Comparison of ENCODE assay signal across 1 cellular context in the genomic region with DNA sequence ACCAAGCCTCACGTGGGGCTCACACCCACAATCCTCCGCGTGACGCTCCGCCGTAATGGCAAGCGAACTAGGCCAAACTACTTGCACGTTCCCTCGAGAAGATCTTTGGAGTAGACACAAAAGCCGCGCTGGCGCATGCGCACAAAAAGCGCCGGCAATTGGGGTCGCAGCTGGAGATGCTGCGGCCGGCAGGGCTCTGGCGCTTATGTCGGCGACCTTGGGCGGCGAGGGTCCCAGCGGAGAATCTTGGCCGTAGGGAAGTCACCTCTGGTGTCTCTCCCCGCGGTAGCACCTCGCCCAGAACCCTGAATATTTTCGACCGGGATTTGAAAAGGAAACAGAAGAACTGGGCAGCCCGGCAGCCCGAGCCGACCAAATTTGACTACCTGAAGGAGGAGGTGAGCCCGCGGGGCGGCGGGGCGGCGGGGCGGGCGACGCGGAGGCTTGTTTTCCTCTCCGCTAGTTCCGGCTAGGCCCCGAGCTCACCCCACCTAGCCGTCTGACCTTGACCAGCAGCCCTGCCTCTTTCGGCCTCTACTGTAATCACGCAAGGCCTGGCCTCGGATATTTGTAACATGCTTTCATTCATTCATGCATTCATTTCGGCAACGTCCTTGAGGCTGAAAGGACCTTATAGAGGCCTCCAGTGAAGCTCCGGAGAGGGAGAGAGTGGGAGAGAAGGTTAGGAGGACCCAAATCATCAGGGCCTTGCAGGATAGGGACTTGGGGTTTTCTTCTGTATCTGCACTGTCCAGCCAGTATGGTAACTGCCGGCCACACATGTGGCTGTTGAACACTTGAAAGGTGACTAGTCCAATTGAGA.
TF ChIP-seq lines count a peak whose summit lies in the region.

A gene with protein sequence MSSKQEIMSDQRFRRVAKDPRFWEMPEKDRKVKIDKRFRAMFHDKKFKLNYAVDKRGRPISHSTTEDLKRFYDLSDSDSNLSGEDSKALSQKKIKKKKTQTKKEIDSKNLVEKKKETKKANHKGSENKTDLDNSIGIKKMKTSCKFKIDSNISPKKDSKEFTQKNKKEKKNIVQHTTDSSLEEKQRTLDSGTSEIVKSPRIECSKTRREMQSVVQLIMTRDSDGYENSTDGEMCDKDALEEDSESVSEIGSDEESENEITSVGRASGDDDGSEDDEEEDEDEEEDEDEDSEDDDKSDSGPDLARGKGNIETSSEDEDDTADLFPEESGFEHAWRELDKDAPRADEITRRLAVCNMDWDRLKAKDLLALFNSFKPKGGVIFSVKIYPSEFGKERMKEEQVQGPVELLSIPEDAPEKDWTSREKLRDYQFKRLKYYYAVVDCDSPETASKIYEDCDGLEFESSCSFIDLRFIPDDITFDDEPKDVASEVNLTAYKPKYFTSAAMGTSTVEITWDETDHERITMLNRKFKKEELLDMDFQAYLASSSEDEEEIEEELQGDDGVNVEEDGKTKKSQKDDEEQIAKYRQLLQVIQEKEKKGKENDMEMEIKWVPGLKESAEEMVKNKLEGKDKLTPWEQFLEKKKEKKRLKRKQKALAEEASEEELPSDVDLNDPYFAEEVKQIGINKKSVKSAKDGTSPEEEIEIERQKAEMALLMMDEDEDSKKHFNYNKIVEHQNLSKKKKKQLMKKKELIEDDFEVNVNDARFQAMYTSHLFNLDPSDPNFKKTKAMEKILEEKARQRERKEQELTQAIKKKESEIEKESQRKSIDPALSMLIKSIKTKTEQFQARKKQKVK (minus strand): TSS at position 27 of the 823 bp plus-strand sequence. CDS start 1,779 bp downstream, outside the sequence.
A gene with protein sequence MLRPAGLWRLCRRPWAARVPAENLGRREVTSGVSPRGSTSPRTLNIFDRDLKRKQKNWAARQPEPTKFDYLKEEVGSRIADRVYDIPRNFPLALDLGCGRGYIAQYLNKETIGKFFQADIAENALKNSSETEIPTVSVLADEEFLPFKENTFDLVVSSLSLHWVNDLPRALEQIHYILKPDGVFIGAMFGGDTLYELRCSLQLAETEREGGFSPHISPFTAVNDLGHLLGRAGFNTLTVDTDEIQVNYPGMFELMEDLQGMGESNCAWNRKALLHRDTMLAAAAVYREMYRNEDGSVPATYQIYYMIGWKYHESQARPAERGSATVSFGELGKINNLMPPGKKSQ (plus strand): TSS at position 136 of the 823 bp plus-strand sequence. CDS start 41 bp downstream, at position 177.

TF ChIP-seq in H1, 55 proteins besides CTCF, POLR2A, EP300 and RAD21:
- peak; percentile 53; the same call in 1 of the 2 replicates for TF ChIP-seq SP1 (IDR thresholded peaks at IDR 0.05; ENCODE audit: low read depth, low read length)
- no peak for TF ChIP-seq GTF2F1 (IDR thresholded peaks at IDR 0.05; ENCODE audit: borderline replicate concordance, low read depth, low read length)
- TF ChIP-seq SIX5 (IDR thresholded peaks at IDR 0.05; ENCODE audit: low read depth, low read length) = no peak
- TF ChIP-seq, protein P1, sequence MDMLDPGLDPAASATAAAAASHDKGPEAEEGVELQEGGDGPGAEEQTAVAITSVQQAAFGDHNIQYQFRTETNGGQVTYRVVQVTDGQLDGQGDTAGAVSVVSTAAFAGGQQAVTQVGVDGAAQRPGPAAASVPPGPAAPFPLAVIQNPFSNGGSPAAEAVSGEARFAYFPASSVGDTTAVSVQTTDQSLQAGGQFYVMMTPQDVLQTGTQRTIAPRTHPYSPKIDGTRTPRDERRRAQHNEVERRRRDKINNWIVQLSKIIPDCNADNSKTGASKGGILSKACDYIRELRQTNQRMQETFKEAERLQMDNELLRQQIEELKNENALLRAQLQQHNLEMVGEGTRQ (IDR thresholded peaks at IDR 0.05; ENCODE audit: low read length) = peak; percentile 91
- TF ChIP-seq CEBPB (IDR thresholded peaks at IDR 0.05; ENCODE audit: low read depth, low read length) = no peak
- TF ChIP-seq TEAD4 (IDR thresholded peaks at IDR 0.05; ENCODE audit: low read depth, low read length) = no peak
- peak; percentile 69 for TF ChIP-seq KDM4A (IDR thresholded peaks at IDR 0.05; ENCODE audit: low read depth, low read length, severe bottlenecking)
- no peak for TF ChIP-seq HDAC6 (IDR thresholded peaks at IDR 0.05; ENCODE audit: low read depth, low read length)
- TF ChIP-seq CREB1 (IDR thresholded peaks at IDR 0.05) = peak; percentile 90
- no peak for TF ChIP-seq JUND (IDR thresholded peaks at IDR 0.05; ENCODE audit: low read length)
- peak; percentile 91 for TF ChIP-seq ASH2L (IDR thresholded peaks at IDR 0.05; ENCODE audit: low read length)
- TF ChIP-seq TBP (IDR thresholded peaks at IDR 0.05; ENCODE audit: low read depth, low read length) = peak; percentile 86
- peak; percentile 92 for TF ChIP-seq RBBP5 (IDR thresholded peaks at IDR 0.05; ENCODE audit: borderline replicate concordance, low read depth, low read length)
- TF ChIP-seq HDAC2 (IDR thresholded peaks at IDR 0.05; ENCODE audit: borderline replicate concordance in 1 of 2, low read depth in 2 of 2, low read length in 2 of 2) = peak in 1 of 2 experiments; percentile 77; a peak in 1 of 4 replicates
- peak; percentile 67 for TF ChIP-seq CHD2 (IDR thresholded peaks at IDR 0.05; ENCODE audit: low read length)
- 0 out of 2 replicates have a peak, but pooled peaks have one; percentile 64 for TF ChIP-seq SP4 (IDR thresholded peaks at IDR 0.05; ENCODE audit: low read length)
- peak; percentile 54 for TF ChIP-seq TAF7 (optimal IDR thresholded peaks at IDR 0.05; ENCODE audit: borderline replicate concordance, low read depth, low read length)
- peak; percentile 23; the same call in 1 of the 2 replicates for TF ChIP-seq POU5F1 (IDR thresholded peaks at IDR 0.05; ENCODE audit: low read depth, low read length)
- no peak for TF ChIP-seq SRF (IDR thresholded peaks at IDR 0.05; ENCODE audit: low read depth, low read length)
- TF ChIP-seq SIN3A (conservative IDR thresholded peaks at IDR 0.05 in 1 of 2, IDR thresholded peaks at IDR 0.05 in 1 of 2; ENCODE audit: low read depth in 1 of 2, low read length in 2 of 2) = peak; percentile 49 to 88; a peak in 2 of 4 replicates
- peak; percentile 14 for TF ChIP-seq SAP30 (IDR thresholded peaks at IDR 0.05; ENCODE audit: insufficient read depth, insufficient replicate concordance, low read length)
- peak; percentile 96; the same call in 1 of the 2 replicates for TF ChIP-seq POLR2AphosphoS5 (IDR thresholded peaks at IDR 0.05; ENCODE audit: low read depth, low read length)
- TF ChIP-seq TAF1 (IDR thresholded peaks at IDR 0.05; ENCODE audit: low read depth, low read length) = peak; percentile 92
- TF ChIP-seq NANOG (IDR thresholded peaks at IDR 0.05; ENCODE audit: insufficient read depth, low read depth, low read length, poor library complexity, severe bottlenecking) = no peak
- no peak for TF ChIP-seq CHD1 (IDR thresholded peaks at IDR 0.05; ENCODE audit: low read depth, low read length)
- TF ChIP-seq GABPA (IDR thresholded peaks at IDR 0.05; ENCODE audit: borderline replicate concordance, insufficient read depth, low read length) = no peak
- TF ChIP-seq PHF8 (conservative IDR thresholded peaks at IDR 0.05; ENCODE audit: low read depth, low read length) = peak; percentile 92
- 0 out of 2 replicates have a peak, but pooled peaks have one; percentile 49 for TF ChIP-seq BACH1 (IDR thresholded peaks at IDR 0.05; ENCODE audit: low read length)
- peak; percentile 76 for TF ChIP-seq NRF1 (IDR thresholded peaks at IDR 0.05; ENCODE audit: low read depth, low read length)
- TF ChIP-seq SUZ12 (IDR thresholded peaks at IDR 0.05; ENCODE audit: low read length) = no peak
- TF ChIP-seq, protein P2, sequence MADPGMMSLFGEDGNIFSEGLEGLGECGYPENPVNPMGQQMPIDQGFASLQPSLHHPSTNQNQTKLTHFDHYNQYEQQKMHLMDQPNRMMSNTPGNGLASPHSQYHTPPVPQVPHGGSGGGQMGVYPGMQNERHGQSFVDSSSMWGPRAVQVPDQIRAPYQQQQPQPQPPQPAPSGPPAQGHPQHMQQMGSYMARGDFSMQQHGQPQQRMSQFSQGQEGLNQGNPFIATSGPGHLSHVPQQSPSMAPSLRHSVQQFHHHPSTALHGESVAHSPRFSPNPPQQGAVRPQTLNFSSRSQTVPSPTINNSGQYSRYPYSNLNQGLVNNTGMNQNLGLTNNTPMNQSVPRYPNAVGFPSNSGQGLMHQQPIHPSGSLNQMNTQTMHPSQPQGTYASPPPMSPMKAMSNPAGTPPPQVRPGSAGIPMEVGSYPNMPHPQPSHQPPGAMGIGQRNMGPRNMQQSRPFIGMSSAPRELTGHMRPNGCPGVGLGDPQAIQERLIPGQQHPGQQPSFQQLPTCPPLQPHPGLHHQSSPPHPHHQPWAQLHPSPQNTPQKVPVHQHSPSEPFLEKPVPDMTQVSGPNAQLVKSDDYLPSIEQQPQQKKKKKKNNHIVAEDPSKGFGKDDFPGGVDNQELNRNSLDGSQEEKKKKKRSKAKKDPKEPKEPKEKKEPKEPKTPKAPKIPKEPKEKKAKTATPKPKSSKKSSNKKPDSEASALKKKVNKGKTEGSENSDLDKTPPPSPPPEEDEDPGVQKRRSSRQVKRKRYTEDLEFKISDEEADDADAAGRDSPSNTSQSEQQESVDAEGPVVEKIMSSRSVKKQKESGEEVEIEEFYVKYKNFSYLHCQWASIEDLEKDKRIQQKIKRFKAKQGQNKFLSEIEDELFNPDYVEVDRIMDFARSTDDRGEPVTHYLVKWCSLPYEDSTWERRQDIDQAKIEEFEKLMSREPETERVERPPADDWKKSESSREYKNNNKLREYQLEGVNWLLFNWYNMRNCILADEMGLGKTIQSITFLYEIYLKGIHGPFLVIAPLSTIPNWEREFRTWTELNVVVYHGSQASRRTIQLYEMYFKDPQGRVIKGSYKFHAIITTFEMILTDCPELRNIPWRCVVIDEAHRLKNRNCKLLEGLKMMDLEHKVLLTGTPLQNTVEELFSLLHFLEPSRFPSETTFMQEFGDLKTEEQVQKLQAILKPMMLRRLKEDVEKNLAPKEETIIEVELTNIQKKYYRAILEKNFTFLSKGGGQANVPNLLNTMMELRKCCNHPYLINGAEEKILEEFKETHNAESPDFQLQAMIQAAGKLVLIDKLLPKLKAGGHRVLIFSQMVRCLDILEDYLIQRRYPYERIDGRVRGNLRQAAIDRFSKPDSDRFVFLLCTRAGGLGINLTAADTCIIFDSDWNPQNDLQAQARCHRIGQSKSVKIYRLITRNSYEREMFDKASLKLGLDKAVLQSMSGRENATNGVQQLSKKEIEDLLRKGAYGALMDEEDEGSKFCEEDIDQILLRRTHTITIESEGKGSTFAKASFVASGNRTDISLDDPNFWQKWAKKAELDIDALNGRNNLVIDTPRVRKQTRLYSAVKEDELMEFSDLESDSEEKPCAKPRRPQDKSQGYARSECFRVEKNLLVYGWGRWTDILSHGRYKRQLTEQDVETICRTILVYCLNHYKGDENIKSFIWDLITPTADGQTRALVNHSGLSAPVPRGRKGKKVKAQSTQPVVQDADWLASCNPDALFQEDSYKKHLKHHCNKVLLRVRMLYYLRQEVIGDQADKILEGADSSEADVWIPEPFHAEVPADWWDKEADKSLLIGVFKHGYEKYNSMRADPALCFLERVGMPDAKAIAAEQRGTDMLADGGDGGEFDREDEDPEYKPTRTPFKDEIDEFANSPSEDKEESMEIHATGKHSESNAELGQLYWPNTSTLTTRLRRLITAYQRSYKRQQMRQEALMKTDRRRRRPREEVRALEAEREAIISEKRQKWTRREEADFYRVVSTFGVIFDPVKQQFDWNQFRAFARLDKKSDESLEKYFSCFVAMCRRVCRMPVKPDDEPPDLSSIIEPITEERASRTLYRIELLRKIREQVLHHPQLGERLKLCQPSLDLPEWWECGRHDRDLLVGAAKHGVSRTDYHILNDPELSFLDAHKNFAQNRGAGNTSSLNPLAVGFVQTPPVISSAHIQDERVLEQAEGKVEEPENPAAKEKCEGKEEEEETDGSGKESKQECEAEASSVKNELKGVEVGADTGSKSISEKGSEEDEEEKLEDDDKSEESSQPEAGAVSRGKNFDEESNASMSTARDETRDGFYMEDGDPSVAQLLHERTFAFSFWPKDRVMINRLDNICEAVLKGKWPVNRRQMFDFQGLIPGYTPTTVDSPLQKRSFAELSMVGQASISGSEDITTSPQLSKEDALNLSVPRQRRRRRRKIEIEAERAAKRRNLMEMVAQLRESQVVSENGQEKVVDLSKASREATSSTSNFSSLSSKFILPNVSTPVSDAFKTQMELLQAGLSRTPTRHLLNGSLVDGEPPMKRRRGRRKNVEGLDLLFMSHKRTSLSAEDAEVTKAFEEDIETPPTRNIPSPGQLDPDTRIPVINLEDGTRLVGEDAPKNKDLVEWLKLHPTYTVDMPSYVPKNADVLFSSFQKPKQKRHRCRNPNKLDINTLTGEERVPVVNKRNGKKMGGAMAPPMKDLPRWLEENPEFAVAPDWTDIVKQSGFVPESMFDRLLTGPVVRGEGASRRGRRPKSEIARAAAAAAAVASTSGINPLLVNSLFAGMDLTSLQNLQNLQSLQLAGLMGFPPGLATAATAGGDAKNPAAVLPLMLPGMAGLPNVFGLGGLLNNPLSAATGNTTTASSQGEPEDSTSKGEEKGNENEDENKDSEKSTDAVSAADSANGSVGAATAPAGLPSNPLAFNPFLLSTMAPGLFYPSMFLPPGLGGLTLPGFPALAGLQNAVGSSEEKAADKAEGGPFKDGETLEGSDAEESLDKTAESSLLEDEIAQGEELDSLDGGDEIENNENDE (IDR thresholded peaks at IDR 0.05; ENCODE audit: insufficient replicate concordance, low read length) = no peak
- TF ChIP-seq, protein P3, sequence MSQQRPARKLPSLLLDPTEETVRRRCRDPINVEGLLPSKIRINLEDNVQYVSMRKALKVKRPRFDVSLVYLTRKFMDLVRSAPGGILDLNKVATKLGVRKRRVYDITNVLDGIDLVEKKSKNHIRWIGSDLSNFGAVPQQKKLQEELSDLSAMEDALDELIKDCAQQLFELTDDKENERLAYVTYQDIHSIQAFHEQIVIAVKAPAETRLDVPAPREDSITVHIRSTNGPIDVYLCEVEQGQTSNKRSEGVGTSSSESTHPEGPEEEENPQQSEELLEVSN (IDR thresholded peaks at IDR 0.05) = peak; percentile 74; the same call in 1 of the 2 replicates
- peak; percentile 57; the same call in 1 of the 2 replicates for TF ChIP-seq YY1 (IDR thresholded peaks at IDR 0.05; ENCODE audit: low read depth, low read length)
- no peak for TF ChIP-seq CBX8 (IDR thresholded peaks at IDR 0.05; ENCODE audit: borderline replicate concordance, low read depth, low read length)
- no peak for TF ChIP-seq KDM1A (IDR thresholded peaks at IDR 0.05; ENCODE audit: borderline replicate concordance, low read length)
- TF ChIP-seq, protein P4, sequence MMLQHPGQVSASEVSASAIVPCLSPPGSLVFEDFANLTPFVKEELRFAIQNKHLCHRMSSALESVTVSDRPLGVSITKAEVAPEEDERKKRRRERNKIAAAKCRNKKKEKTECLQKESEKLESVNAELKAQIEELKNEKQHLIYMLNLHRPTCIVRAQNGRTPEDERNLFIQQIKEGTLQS (IDR thresholded peaks at IDR 0.05; ENCODE audit: insufficient read depth, low read depth, low read length) = peak; percentile 85
- TF ChIP-seq, protein P5, sequence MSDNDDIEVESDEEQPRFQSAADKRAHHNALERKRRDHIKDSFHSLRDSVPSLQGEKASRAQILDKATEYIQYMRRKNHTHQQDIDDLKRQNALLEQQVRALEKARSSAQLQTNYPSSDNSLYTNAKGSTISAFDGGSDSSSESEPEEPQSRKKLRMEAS (IDR thresholded peaks at IDR 0.05) = peak; percentile 97
- TF ChIP-seq KDM5A (IDR thresholded peaks at IDR 0.05; ENCODE audit: low read length) = peak; percentile 3; the same call in 1 of the 2 replicates
- no peak for TF ChIP-seq BRCA1 (IDR thresholded peaks at IDR 0.05; ENCODE audit: low read depth, low read length)
